Comparison of ENCODE assay signal across 8 cellular contexts in genomic region chr5:137753986-137754235, GRCh38. TPM values are rescaled to one million over a fixed set of nuclear protein-coding genes. Genes with fewer than 3 reads are reported as not detected.
DNase-seq lines count a peak whose midpoint lies in the region; ATAC-seq and TF ChIP-seq lines count a peak whose summit lies in the region.

No MANE protein-coding gene starts in this region.

- peak overlapping the region; percentile 99 for H3K27ac Mint-ChIP-seq in T-helper 17 cell

- peak overlapping the region; percentile 85 for H3K4me2 ChIP-seq in skeletal muscle satellite cell (ENCODE audit: low read length)

- TF ChIP-seq CTCF in GM20000 (IDR thresholded peaks at IDR 0.05; ENCODE audit: extremely low read depth, missing control alignments): no peak

- ATAC-seq in GM19025 (IDR thresholded peaks at IDR 0.05; ENCODE audit: low read depth, unreplicated experiment) (peak; percentile 10), HG02840 (IDR thresholded peaks at IDR 0.05; ENCODE audit: low FRiP score, unreplicated experiment) (peak; percentile 15), T-helper 17 cell (peak; percentile 18), Right ventricle myocardium superior (ENCODE audit: poor library complexity) (peak; percentile 34)

- H3K4me3 ChIP-seq in skeletal muscle satellite cell (ENCODE audit: low read length): peak overlapping the region; percentile 100

- peaks cover 2% of the 10 kb centered on the region for H3K36me3 Mint-ChIP-seq in T-helper 17 cell (ENCODE audit: low read depth)

- no peaks in the 10 kb centered on the region for H3K27me3 ChIP-seq in skeletal muscle satellite cell (ENCODE audit: control insufficient read depth, insufficient read depth, low read length)

- peak overlapping the region; percentile 97 for H3K4me3 Mint-ChIP-seq in T-helper 17 cell

- peaks cover 30% of the 10 kb centered on the region for H3K4me1 Mint-ChIP-seq in T-helper 17 cell

- H3K36me3 ChIP-seq in skeletal muscle satellite cell (ENCODE audit: insufficient read depth, low read length): peaks cover 20% of the 10 kb centered on the region

- H3K9ac ChIP-seq in skeletal muscle satellite cell (ENCODE audit: low read depth, low read length): peak overlapping the region; percentile 96

- H3K4me1 ChIP-seq in skeletal muscle satellite cell (ENCODE audit: control insufficient read depth, insufficient read depth, low read length): peaks cover 19% of the 10 kb centered on the region

- no peaks in the 10 kb centered on the region for H3K27me3 Mint-ChIP-seq in T-helper 17 cell

- no peak for DNase-seq in T-helper 17 cell
- no peak for DNase-seq in Right ventricle myocardium superior
- no peak for DNase-seq in GM20000 (ENCODE audit: low spot score)
- DNase-seq in NCI-H69 (lab: John Stamatoyannopoulos, UW): no peak
- DNase-seq in LoVo (ENCODE audit: low spot score): no peak

- intact Hi-C loops in Right ventricle myocardium superior (cut with DNase I): loop anchor here (10.0 kb wide), 1 partner anchor 381 kb away; the partner anchor contains the start of gene NME5

- no peaks in the 10 kb centered on the region for H3K9me3 ChIP-seq in T-helper 17 cell (ENCODE audit: control insufficient read depth, low read length, poor library complexity, severe bottlenecking)
- H3K9me3 ChIP-seq in skeletal muscle satellite cell (replicated peaks; ENCODE audit: low read length): no peaks in the 10 kb centered on the region

RNA-seq across cellular contexts. Expression of gene HNRNPA0, which starts 0.3 kb away (rescaled TPM):
- total RNA-seq in T-helper 17 cell (10 to 100 TPM; 37.6 to 38.4 TPM), Right ventricle myocardium superior (12.1 TPM)
- total RNA-seq in skeletal muscle satellite cell (2012; rRNA removed): 11.4 and 12.5 TPM in 2 replicates

RNA-seq across cellular contexts. Expression of gene KLHL3, which starts 18.0 kb away (rescaled TPM):
- total RNA-seq in T-helper 17 cell (10 to 100 TPM; 17.5 to 24.6 TPM), Right ventricle myocardium superior (22.3 TPM)
- total RNA-seq in skeletal muscle satellite cell (2012; rRNA removed): 1.0 and 1.7 TPM in 2 replicates
